ENCODE assay signal across 34 cellular contexts in the genomic region with DNA sequence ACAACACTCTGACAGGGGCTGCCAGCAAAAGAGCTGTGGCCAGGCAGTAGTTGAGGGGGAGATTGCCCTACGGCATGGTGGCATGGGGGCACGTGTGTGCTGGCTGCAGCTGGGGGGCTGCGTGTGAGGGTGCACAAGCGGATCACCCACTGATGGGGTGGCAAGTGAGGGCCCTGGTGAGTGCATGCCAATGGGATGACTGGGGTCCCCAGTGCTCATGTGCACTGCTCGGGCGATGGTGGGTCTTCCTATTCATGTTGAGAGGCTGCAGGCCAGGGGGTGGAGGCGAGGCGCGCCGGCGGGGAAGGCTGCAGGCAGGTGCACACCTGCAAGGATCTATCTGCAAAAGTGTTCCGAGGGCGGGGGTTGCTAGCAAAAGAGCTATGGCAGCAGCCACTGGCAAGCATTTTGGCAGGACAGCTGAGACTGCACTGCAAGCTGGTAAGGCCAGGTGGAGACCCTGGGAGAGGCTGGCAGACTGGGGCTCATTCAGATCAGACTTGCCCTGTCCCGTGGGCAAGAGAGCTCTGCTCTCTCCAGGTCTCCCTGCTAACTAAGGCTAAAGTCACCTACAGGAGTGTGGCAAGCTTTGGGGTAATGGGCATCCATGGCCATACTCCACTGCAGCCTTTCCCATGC. TPM values are rescaled to one million over a fixed set of nuclear protein-coding genes. Genes with fewer than 3 reads are reported as not detected.
"Had no signal": no experiment of that assay in that cellular context is flagged by ENCODE, and none has a peak within 500 bp of the region (broad histone marks: within the 10 kb centered on the region; RNA-seq: fewer than 3 reads in every experiment).

No MANE protein-coding gene starts in this region.

- H3K4me3 Mint-ChIP-seq: effector memory CD8-positive, alpha-beta T cell; memory B cell; mesothelial cell of epicardium; naive thymus-derived CD4-positive, alpha-beta T cell; stimulated activated memory B cell treated with anti-CD40 and anti-IgM and Interleukin-4, amounts not matched to agents 10 μg/mL and 1 μg/mL and 100 μg/mL, for 72 hours had no signal

- H3K36me3 ChIP-seq: esophagus squamous epithelium, neutrophil, pancreas, sigmoid colon, stomach, thyroid gland had no signal

- H3K27me3 Mint-ChIP-seq: progenitor cell of endocrine pancreas had no signal

- H3K4me3 ChIP-seq: esophagus squamous epithelium, lung, pancreas, sigmoid colon, stomach, thyroid gland had no signal

- H3K27me3 ChIP-seq: esophagus squamous epithelium, neutrophil, pancreas, sigmoid colon, stomach, thyroid gland had no signal

- ATAC-seq: effector memory CD8-positive, alpha-beta T cell; left lobe of liver; naive thymus-derived CD4-positive, alpha-beta T cell; pancreas; stimulated activated memory B cell treated with anti-CD40 and anti-IgM and Interleukin-4, amounts not matched to agents 10 μg/mL and 1 μg/mL and 100 μg/mL, for 72 hours had no signal

- FAIRE-seq: endometrium, keratinocyte, pancreas had no signal

- H3K4me1 ChIP-seq: esophagus squamous epithelium, pancreas, sigmoid colon, stomach, thyroid gland had no signal

- H3K27ac ChIP-seq: esophagus squamous epithelium, neutrophil, pancreas, sigmoid colon, stomach, thyroid gland had no signal

- H3K27ac Mint-ChIP-seq: memory B cell; mesothelial cell of epicardium; naive thymus-derived CD4-positive, alpha-beta T cell; progenitor cell of endocrine pancreas; stimulated activated memory B cell treated with anti-CD40 and anti-IgM and Interleukin-4, amounts not matched to agents 10 μg/mL and 1 μg/mL and 100 μg/mL, for 72 hours had no signal

- H3K4me1 Mint-ChIP-seq: memory B cell; mesothelial cell of epicardium; stimulated activated memory B cell treated with anti-CD40 and anti-IgM and Interleukin-4, amounts not matched to agents 10 μg/mL and 1 μg/mL and 100 μg/mL, for 72 hours had no signal

- H3K9me3 ChIP-seq: esophagus squamous epithelium, neutrophil, pancreas, sigmoid colon, stomach, thyroid gland had no signal

- H3K9me3 Mint-ChIP-seq: effector memory CD8-positive, alpha-beta T cell; mesothelial cell of epicardium had no signal

- DNase-seq: caudate nucleus; cerebellar nuclear complex; cortex of kidney; effector memory CD8-positive, alpha-beta T cell; erythroblast; esophagus squamous epithelium; foreskin melanocyte; head of caudate nucleus; naive thymus-derived CD4-positive, alpha-beta T cell; sigmoid colon; stimulated activated CD4-positive, alpha-beta T cell treated with anti-CD3 and anti-CD28 coated beads, Interleukin-2, amount 100 ng/mL, for 24 hours; stimulated activated CD4-positive, alpha-beta T cell treated with anti-CD3 and anti-CD28 coated beads, Interleukin-4, amount 100 ng/mL, for 24 hours; stomach; thyroid gland; trophoblast cell had no signal

RNA-seq across cellular contexts. Expression of gene OR51I2, which starts 12.0 kb away (rescaled TPM):
- total RNA-seq: dermis microvascular lymphatic vessel endothelial cell; esophagus squamous epithelium; left lobe of liver; liver; lung; mesothelial cell of epicardium; mucosa of gallbladder; naive thymus-derived CD4-positive, alpha-beta T cell; omental fat pad; pancreas; progenitor cell of endocrine pancreas; sigmoid colon; skeletal muscle tissue; stomach; subcutaneous adipose tissue; temporal lobe; thyroid gland; urinary bladder had no signal
- polyA plus RNA-seq: keratinocyte; liver; lung; naive thymus-derived CD4-positive, alpha-beta T cell; neural cell; pancreas; sigmoid colon; stomach; urinary bladder had no signal

RNA-seq across cellular contexts. Expression of gene OR51I1, which starts 19.8 kb away (rescaled TPM):
- total RNA-seq: left lobe of liver; naive thymus-derived CD4-positive, alpha-beta T cell; progenitor cell of endocrine pancreas; stomach; temporal lobe had no signal
- polyA plus RNA-seq: keratinocyte; liver; lung; naive thymus-derived CD4-positive, alpha-beta T cell; neural cell; pancreas; sigmoid colon; stomach; urinary bladder had no signal

RNA-seq across cellular contexts. Expression of gene OR52D1, which starts 27.4 kb away (rescaled TPM):
- total RNA-seq: dermis microvascular lymphatic vessel endothelial cell; esophagus squamous epithelium; left lobe of liver; liver; lung; mesothelial cell of epicardium; mucosa of gallbladder; naive thymus-derived CD4-positive, alpha-beta T cell; omental fat pad; pancreas; progenitor cell of endocrine pancreas; sigmoid colon; skeletal muscle tissue; stomach; subcutaneous adipose tissue; temporal lobe; thyroid gland; urinary bladder had no signal
- polyA plus RNA-seq: keratinocyte; liver; lung; naive thymus-derived CD4-positive, alpha-beta T cell; neural cell; pancreas; sigmoid colon; stomach; urinary bladder had no signal

RNA-seq across cellular contexts. Expression of gene OR51Q1, which starts 39.2 kb away (rescaled TPM):
- total RNA-seq: dermis microvascular lymphatic vessel endothelial cell; esophagus squamous epithelium; left lobe of liver; liver; lung; mesothelial cell of epicardium; mucosa of gallbladder; naive thymus-derived CD4-positive, alpha-beta T cell; omental fat pad; pancreas; progenitor cell of endocrine pancreas; sigmoid colon; skeletal muscle tissue; stomach; subcutaneous adipose tissue; temporal lobe; thyroid gland; urinary bladder had no signal
- polyA plus RNA-seq: keratinocyte; liver; lung; naive thymus-derived CD4-positive, alpha-beta T cell; neural cell; pancreas; sigmoid colon; stomach; urinary bladder had no signal

RNA-seq across cellular contexts. Expression of gene UBQLN3, which starts 48.7 kb away (rescaled TPM):
- total RNA-seq: dermis microvascular lymphatic vessel endothelial cell, esophagus squamous epithelium, left lobe of liver, progenitor cell of endocrine pancreas had no signal
- polyA plus RNA-seq: keratinocyte; liver; naive thymus-derived CD4-positive, alpha-beta T cell; neural cell; pancreas; sigmoid colon; stomach; urinary bladder had no signal
